ENCODE assay signal across 14 cellular contexts in the genomic region with DNA sequence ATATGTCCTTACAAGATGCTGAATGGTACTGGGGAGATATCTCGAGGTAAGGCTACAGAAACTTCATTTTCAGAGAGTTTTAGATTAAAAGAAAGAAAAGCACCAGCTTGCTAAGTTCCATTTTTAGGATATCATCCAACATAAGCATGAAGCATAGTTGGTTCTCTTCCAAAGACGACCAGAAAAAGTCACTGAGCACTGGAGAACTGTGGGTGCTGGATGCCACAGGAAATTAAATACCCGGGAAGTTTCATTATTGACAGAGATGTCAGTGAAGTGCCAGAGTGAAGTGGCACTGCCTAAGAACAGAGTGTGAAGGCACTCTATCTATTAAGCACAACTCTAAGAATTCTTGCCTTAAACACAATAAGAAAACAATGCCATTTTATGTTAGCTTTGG.
DNase-seq lines count a peak whose midpoint lies in the region; ATAC-seq and TF ChIP-seq lines count a peak whose summit lies in the region.
"Had no signal": no experiment of that assay in that cellular context is flagged by ENCODE, and none has a peak within 500 bp of the region (broad histone marks: within the 10 kb centered on the region; RNA-seq: fewer than 3 reads in every experiment).

No MANE protein-coding gene starts in this region.

- peaks cover 52% of the 10 kb centered on the region for H3K4me1 Mint-ChIP-seq in neural crest cell

- TF ChIP-seq CTCF in AG10803 (conservative IDR thresholded peaks at IDR 0.05; ENCODE audit: low read length) (no peak), choroid plexus epithelial cell (conservative IDR thresholded peaks at IDR 0.05; ENCODE audit: low read depth, low read length) (no peak), neural crest cell (conservative IDR thresholded peaks at IDR 0.05) (no peak)

- no peak overlapping the region for H3K4me3 ChIP-seq in AG10803 (ENCODE audit: low read length)
- no peak overlapping the region for H3K4me3 ChIP-seq in choroid plexus epithelial cell (ENCODE audit: low read depth, low read length)
- H3K4me3 ChIP-seq: body of pancreas, upper lobe of left lung had no signal

- no peaks in the 10 kb centered on the region for H3K9me3 Mint-ChIP-seq in neural crest cell

- H3K4me3 Mint-ChIP-seq in neural crest cell, result peak overlapping the region; percentile 18

- ATAC-seq in HG03108 (IDR thresholded peaks at IDR 0.05; ENCODE audit: unreplicated experiment), result no peak
- ATAC-seq in GM21786 (IDR thresholded peaks at IDR 0.05; ENCODE audit: unreplicated experiment), result no peak
- ATAC-seq: body of pancreas had no signal

- peaks cover 31% of the 10 kb centered on the region for H3K36me3 Mint-ChIP-seq in neural crest cell (ENCODE audit: low read depth)

- H3K27ac Mint-ChIP-seq in neural crest cell (ENCODE audit: unreplicated experiment), result no peak overlapping the region

- H3K27me3 Mint-ChIP-seq in neural crest cell (ENCODE audit: low read depth), result no peaks in the 10 kb centered on the region

- DNase-seq in AG10803 (ENCODE audit: low read depth) (peak; percentile 45), LHCN-M2 (ENCODE audit: low read depth) (peak; percentile 21), choroid plexus epithelial cell (ENCODE audit: low read depth) (peak; percentile 36), neural crest cell (ENCODE audit: low read depth, low spot score) (no peak), epidermal melanocyte (ENCODE audit: insufficient read length, low spot score) (no peak)
- DNase-seq in effector CD4-positive, alpha-beta T cell, result no peak
- DNase-seq: body of pancreas, C1 segment of cervical spinal cord, NCI-H2029 treated with DMSO at 0.1 percent for 48 hours, OCI-M1, T-helper 9 cell, upper lobe of left lung had no signal

Comparison
In these comparisons a context has a peak if more than half of its experiments do, and no peak if none do; other contexts are left out.
1. DNase-seq: peak in AG10803 (single experiment), LHCN-M2 (single experiment) and choroid plexus epithelial cell (single experiment); none in neural crest cell (single experiment), epidermal melanocyte (single experiment) and effector CD4-positive, alpha-beta T cell (single experiment).